ENCODE assay signal across 1 cellular context in genomic region chr18:59063300-59063895, GRCh38.
TF ChIP-seq lines count a peak whose summit lies in the region.

No MANE protein-coding gene starts in this region.

TF ChIP-seq in GM23338, 12 proteins besides CTCF, POLR2A, EP300 and RAD21 (continued from another document):
- TF ChIP-seq ZNF462 (CRISPR knock-in tag; IDR thresholded peaks at IDR 0.05) = no peak
